18 cellular contexts compared by ENCODE assay signal in genomic region chr14:99689266-99690236, GRCh38. TPM values are rescaled to one million over a fixed set of nuclear protein-coding genes. Genes with fewer than 3 reads are reported as not detected.
DNase-seq lines count a peak whose midpoint lies in the region; ATAC-seq, FAIRE-seq and TF ChIP-seq lines count a peak whose summit lies in the region.
"Had no signal": no experiment of that assay in that cellular context is flagged by ENCODE, and none has a peak within 500 bp of the region (broad histone marks: within the 10 kb centered on the region; RNA-seq: fewer than 3 reads in every experiment).

No MANE protein-coding gene starts in this region.

- no peak overlapping the region for H3K4me3 ChIP-seq in A549
- H3K4me3 ChIP-seq in BLaER1 treated with 17β-estradiol and CSF1 and Interleukin-3, amounts not matched to agents 10 nM and 100 nM: no peak overlapping the region
- H3K4me3 ChIP-seq: Peyer's patch had no signal

- ATAC-seq in A549: no peak; a peak in 1 of 6 replicates

- no peak overlapping the region for H3K4me2 ChIP-seq in A549
- peak overlapping the region; percentile 38 to 99 (median 87); a peak in 20 of 22 replicates for H3K4me2 ChIP-seq in BLaER1 treated with 17β-estradiol and CSF1 and Interleukin-3, amounts not matched to agents 10 nM and 100 nM

- WGBS in A549 (ENCODE audit: missing lambda C conversion rate): 49% methylated on average over 11 of the region's 11 CpGs

- no peaks in the 10 kb centered on the region for H3K9me3 ChIP-seq in A549
- H3K9me3 ChIP-seq in BLaER1 treated with 17β-estradiol and CSF1 and Interleukin-3, amounts not matched to agents 10 nM and 100 nM (replicated peaks in 1 of 11): no peaks in the 10 kb centered on the region
- H3K9me3 ChIP-seq: BE2C, Peyer's patch had no signal

- TF ChIP-seq POLR2A in A549 (IDR thresholded peaks at IDR 0.05; ENCODE audit: low read length): no peak

- peaks cover 3% of the 10 kb centered on the region for H3K4me1 ChIP-seq in A549
- peaks cover 36 to 62% (median 53%) of the 10 kb centered on the region in 10 experiments for H3K4me1 ChIP-seq in BLaER1 treated with 17β-estradiol and CSF1 and Interleukin-3, amounts not matched to agents 10 nM and 100 nM
- H3K4me1 ChIP-seq: BE2C had no signal

- H4K20me1 ChIP-seq in BLaER1 treated with 17β-estradiol and CSF1 and Interleukin-3, amounts not matched to agents 10 nM and 100 nM: no peaks in the 10 kb centered on the region

- TF ChIP-seq CTCF in A549 (IDR thresholded peaks at IDR 0.05): no peak

- intact Hi-C loops in posterior vena cava (cut with DNase I): no loop called here

- no peak for TF ChIP-seq EP300 in A549 (IDR thresholded peaks at IDR 0.05)

- POLR2A ChIA-PET in A549 (lab: Yijun Ruan, JAX): no interaction called here

- H3K36me3 ChIP-seq in BLaER1 treated with 17β-estradiol and CSF1 and Interleukin-3, amounts not matched to agents 10 nM and 100 nM: no peaks in the 10 kb centered on the region
- H3K36me3 ChIP-seq: BE2C, Peyer's patch had no signal

- H3K27me3 ChIP-seq in BLaER1 treated with 17β-estradiol and CSF1 and Interleukin-3, amounts not matched to agents 10 nM and 100 nM: peaks cover 0 to 8% (median 0%) of the 10 kb centered on the region in 11 experiments; a peak in 2 of 22 replicates
- H3K27me3 ChIP-seq: Peyer's patch had no signal

- CTCF ChIA-PET in A549 (lab: Yijun Ruan, JAX): interaction anchor here (0.6 to 3.4 kb wide), 6 partner anchors 11 to 382 kb away, joined by 3 to 24 read pairs (median 17); no protein-coding TSS in a partner anchor

- no peak overlapping the region for H3K27ac ChIP-seq in A549
- peak overlapping the region in 2 of 11 experiments; percentile 72 to 74; a peak in 1 of 22 replicates for H3K27ac ChIP-seq in BLaER1 treated with 17β-estradiol and CSF1 and Interleukin-3, amounts not matched to agents 10 nM and 100 nM
- H3K27ac ChIP-seq: Peyer's patch had no signal

- 0 out of 22 replicates have a peak overlapping the region, but pooled peaks of 1 of the 11 experiments have one; percentile 29 for H3K9ac ChIP-seq in BLaER1 treated with 17β-estradiol and CSF1 and Interleukin-3, amounts not matched to agents 10 nM and 100 nM

- no peak for TF ChIP-seq RAD21 in A549 (conservative IDR thresholded peaks at IDR 0.05 in 1 of 2, IDR thresholded peaks at IDR 0.05 in 1 of 2)

- FAIRE-seq in A549 (lab: Jason Lieb, UNC): no peak

- no peak for DNase-seq in A549 (ENCODE audit: low read depth in 1 of 2, low spot score in 1 of 2)
- DNase-seq in ecto neural progenitor cell (ENCODE audit: low spot score): peak; percentile 31
- peak; percentile 50 for DNase-seq in posterior vena cava (ENCODE audit: low spot score)
- no peak for DNase-seq in NCI-H748 (lab: John Stamatoyannopoulos, UW; ENCODE audit: unreplicated experiment)
- DNase-seq in SHP77 (lab: John Stamatoyannopoulos, UW): no peak
- DNase-seq in occipital lobe (lab: John Stamatoyannopoulos, UW): no peak
- DNase-seq: BE2C, DMS 273 treated with DMSO at 0.1 percent for 48 hours, GOT3, Kasumi-1, NCI-H1105 treated with DMSO at 0.1 percent for 48 hours, NCI-H187, NCI-H2171, NCI-H446 treated with DMSO at 0.1 percent for 48 hours, NCI-H82, SHP77 treated with DMSO at 0.1 percent for 48 hours had no signal

TF ChIP-seq in A549, 52 proteins besides CTCF, POLR2A, EP300 and RAD21:
- TF ChIP-seq KDM5A (IDR thresholded peaks at IDR 0.05) (no peak), MAFK (IDR thresholded peaks at IDR 0.05; ENCODE audit: partially characterized antibody) (peak; percentile 52)

RNA-seq across cellular contexts. Expression of gene CYP46A1, which starts 5.5 kb away (rescaled TPM):
- 0.06 and 0.09 TPM in 2 replicates for polyA plus RNA-seq in A549 (2011; rRNA removed)
- polyA plus RNA-seq in A549 (2012; cell fraction: cytosol; rRNA removed): 0.07 and 0.08 TPM in 2 replicates
- polyA plus RNA-seq in A549 (2012; cell fraction: nucleus; rRNA removed): 0.22 and 0.65 TPM in 2 replicates
- polyA plus RNA-seq in A549 (2017; fragmentation: RNase III; extraction: RNeasy Plus Mini Kit Qiagen cat#74134 plus additional on column Dnase treatment): 0.12 to 0.13 TPM (median 0.13 TPM) in 3 replicates
- polyA minus RNA-seq in A549 (2011; rRNA and poly(A)+ RNA removed): 0.15 and 0.41 TPM in 2 replicates
- total RNA-seq in posterior vena cava: 1 to 10 TPM; 1.3 TPM
- total RNA-seq in occipital lobe: 2.3 TPM

RNA-seq across cellular contexts. Expression of gene HHIPL1, which starts 44.6 kb away (rescaled TPM):
- 0.19 and 0.21 TPM in 2 replicates for polyA plus RNA-seq in A549 (2011; rRNA removed)
- 0.26 and 0.38 TPM in 2 replicates for polyA plus RNA-seq in A549 (2012; cell fraction: cytosol; rRNA removed)
- polyA plus RNA-seq in A549 (2012; cell fraction: nucleus; rRNA removed): 0.52 and 0.58 TPM in 2 replicates
- 0.20 to 0.29 TPM (median 0.23 TPM) in 3 replicates for polyA plus RNA-seq in A549 (2017; fragmentation: RNase III; extraction: RNeasy Plus Mini Kit Qiagen cat#74134 plus additional on column Dnase treatment)
- 0.29 and 0.58 TPM in 2 replicates for polyA minus RNA-seq in A549 (2011; rRNA and poly(A)+ RNA removed)
- total RNA-seq in posterior vena cava: 10 to 100 TPM; 10.9 to 11.6 TPM
- total RNA-seq in occipital lobe: 6.4 TPM

Comparison
In these comparisons a context has a peak if more than half of its experiments do, and no peak if none do; other contexts are left out.
1. DNase-seq: peak in ecto neural progenitor cell (single experiment) and posterior vena cava (single experiment); none in A549 (0 of 2), NCI-H748 (single experiment), SHP77 (0 of 2) and occipital lobe (single experiment).